Comparison of ENCODE assay signal across 9 cellular contexts in the genomic region with DNA sequence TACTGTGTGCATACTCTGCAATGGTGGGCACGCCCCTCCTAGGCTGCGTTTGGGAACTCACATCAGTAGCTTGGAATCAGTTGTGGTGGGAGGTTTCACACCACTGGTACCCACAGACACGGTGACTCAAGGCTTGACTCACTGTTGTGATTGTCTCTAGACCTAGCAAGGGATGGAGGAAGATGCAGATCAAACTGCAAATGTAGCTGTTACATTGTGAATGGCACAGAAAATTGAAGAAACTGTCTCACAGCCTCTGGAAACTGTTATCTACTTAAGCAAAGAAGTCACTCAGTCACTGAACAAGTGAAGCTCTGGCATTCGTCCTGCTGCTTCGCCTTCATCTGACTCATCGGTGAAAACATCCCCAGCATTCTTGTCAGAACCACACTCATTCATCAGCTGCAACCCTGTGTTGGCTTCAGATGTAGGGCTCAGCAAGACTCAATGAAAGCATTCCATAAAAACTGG. TPM values are rescaled to one million over a fixed set of nuclear protein-coding genes. Genes with fewer than 3 reads are reported as not detected.
DNase-seq lines count a peak whose midpoint lies in the region; ATAC-seq and TF ChIP-seq lines count a peak whose summit lies in the region.
"Had no signal": no experiment of that assay in that cellular context is flagged by ENCODE, and none has a peak within 500 bp of the region (broad histone marks: within the 10 kb centered on the region; RNA-seq: fewer than 3 reads in every experiment).

No MANE protein-coding gene starts in this region.

- no peaks in the 10 kb centered on the region for H3K36me3 Mint-ChIP-seq in activated T-cell treated with anti-CD3 and anti-CD28 coated beads, Interleukin-2, amount 50 U/mL, for 72 hours (ENCODE audit: insufficient read depth in 2 of 2)

- CTCF ChIA-PET in GM10248 (lab: Yijun Ruan, JAX) = interaction anchor here (1.1 to 2.0 kb wide), 3 partner anchors 11 to 87 kb away, joined by 3 to 5 read pairs (median 3); no protein-coding TSS in a partner anchor

- H3K9me3 ChIP-seq in left ventricle myocardium inferior (replicated peaks) = no peaks in the 10 kb centered on the region
- H3K9me3 ChIP-seq: BLaER1 treated with 17β-estradiol and CSF1 and Interleukin-3, amounts not matched to agents 10 nM and 100 nM had no signal

- no peaks in the 10 kb centered on the region for H3K4me1 ChIP-seq in left ventricle myocardium inferior

- peaks cover 15% of the 10 kb centered on the region for H3K27me3 ChIP-seq in left ventricle myocardium inferior (ENCODE audit: low read depth)
- H3K27me3 ChIP-seq: BLaER1 treated with 17β-estradiol and CSF1 and Interleukin-3, amounts not matched to agents 10 nM and 100 nM had no signal

- no peaks in the 10 kb centered on the region for H3K9me3 Mint-ChIP-seq in activated T-cell treated with anti-CD3 and anti-CD28 coated beads, Interleukin-2, amount 50 U/mL, for 72 hours

- no peak overlapping the region for H3K27ac Mint-ChIP-seq in activated T-cell treated with anti-CD3 and anti-CD28 coated beads, Interleukin-2, amount 50 U/mL, for 72 hours

- ATAC-seq in left ventricle myocardium superior (peak; percentile 51), GM21619 (IDR thresholded peaks at IDR 0.05; ENCODE audit: unreplicated experiment) (no peak)
- peak; percentile 95 to 96 for ATAC-seq in activated T-cell treated with anti-CD3 and anti-CD28 coated beads, Interleukin-2, amount 50 U/mL, for 72 hours (replicated peaks in 1 of 2)

- H3K36me3 ChIP-seq in left ventricle myocardium inferior = peaks cover 8% of the 10 kb centered on the region

- intact Hi-C loops in left ventricle myocardium superior (cut with micrococcal nuclease) = no loop called here
- intact Hi-C loops in left ventricle myocardium inferior (cut with micrococcal nuclease) = no loop called here

- DNase-seq in left ventricle myocardium superior (no peak), left ventricle myocardium inferior (no peak), hepatic stellate cell (ENCODE audit: low spot score) (peak; percentile 89), GM10248 (ENCODE audit: extremely low spot score) (no peak), NCI-H2196 treated with DMSO at 0.1 percent for 48 hours (lab: John Stamatoyannopoulos, UW; ENCODE audit: unreplicated experiment) (no peak)
- peak; percentile 83 to 89 for DNase-seq in activated T-cell treated with anti-CD3 and anti-CD28 coated beads, Interleukin-2, amount 50 U/mL, for 72 hours
- peak; percentile 38 for DNase-seq in stimulated activated CD8-positive, alpha-beta memory T cell treated with anti-CD3 and anti-CD28 coated beads, Interleukin-15, amount 100 ng/mL, for 24 hours (ENCODE audit: low read depth)

- H3K4me3 Mint-ChIP-seq in activated T-cell treated with anti-CD3 and anti-CD28 coated beads, Interleukin-2, amount 50 U/mL, for 72 hours = peak overlapping the region; percentile 57 to 65

- no peak overlapping the region for H3K4me3 ChIP-seq in left ventricle myocardium inferior
- H3K4me3 ChIP-seq: BLaER1 treated with 17β-estradiol and CSF1 and Interleukin-3, amounts not matched to agents 10 nM and 100 nM had no signal

- POLR2A ChIA-PET in GM10248 (lab: Yijun Ruan, JAX) = no interaction called here

- TF ChIP-seq CTCF in left ventricle myocardium inferior (IDR thresholded peaks at IDR 0.05; ENCODE audit: borderline replicate concordance) (no peak), GM10248 (IDR thresholded peaks at IDR 0.05; ENCODE audit: control extremely low read depth, extremely low read depth, low read depth, missing control alignments) (no peak)

- no peak overlapping the region for H3K27ac ChIP-seq in left ventricle myocardium inferior (replicated peaks)
- H3K27ac ChIP-seq: BLaER1 treated with 17β-estradiol and CSF1 and Interleukin-3, amounts not matched to agents 10 nM and 100 nM had no signal

- peaks cover 48% of the 10 kb centered on the region for H3K4me1 Mint-ChIP-seq in activated T-cell treated with anti-CD3 and anti-CD28 coated beads, Interleukin-2, amount 50 U/mL, for 72 hours (ENCODE audit: low read depth)

- peaks cover 22% of the 10 kb centered on the region for H3K27me3 Mint-ChIP-seq in activated T-cell treated with anti-CD3 and anti-CD28 coated beads, Interleukin-2, amount 50 U/mL, for 72 hours (ENCODE audit: low read depth)

RNA-seq across cellular contexts. Expression of gene POFUT2, which starts 59.5 kb away (rescaled TPM):
- 15.7 TPM for total RNA-seq in left ventricle myocardium superior
- total RNA-seq in left ventricle myocardium inferior = 20.9 TPM
- total RNA-seq in activated T-cell treated with anti-CD3 and anti-CD28 coated beads, Interleukin-2, amount 50 U/mL, for 72 hours = 10 to 100 TPM; 24.5 to 26.6 TPM

Comparison
In these comparisons a context has a peak if more than half of its experiments do, and no peak if none do; other contexts are left out.
1. DNase-seq: peak in activated T-cell treated with anti-CD3 and anti-CD28 coated beads, Interleukin-2, amount 50 U/mL, for 72 hours (2 of 2), hepatic stellate cell (single experiment) and stimulated activated CD8-positive, alpha-beta memory T cell treated with anti-CD3 and anti-CD28 coated beads, Interleukin-15, amount 100 ng/mL, for 24 hours (single experiment); none in left ventricle myocardium superior (single experiment), left ventricle myocardium inferior (single experiment), GM10248 (single experiment) and NCI-H2196 treated with DMSO at 0.1 percent for 48 hours (single experiment).